Comparison of ENCODE assay signal across 16 cellular contexts in genomic region chr7:84497873-84498272, GRCh38.
"Had no signal": no experiment of that assay in that cellular context is flagged by ENCODE, and none has a peak within 500 bp of the region (broad histone marks: within the 10 kb centered on the region; RNA-seq: fewer than 3 reads in every experiment).

No MANE protein-coding gene starts in this region.

- DNase-seq: activated CD4-positive, alpha-beta memory T cell treated with anti-CD3 and anti-CD28 coated beads for 36 hours; activated gamma-delta T cell treated with Interleukin-2 at 50 U/mL for 16 hours; activated naive CD8-positive, alpha-beta T cell treated with anti-CD3 and anti-CD28 coated beads for 36 hours; activated T-cell treated with anti-CD3 and anti-CD28 coated beads, Interleukin-2, amount 50 U/mL, for 72 hours; anterior cingulate cortex; foreskin keratinocyte; heart left ventricle; islet precursor cell; ovary; spleen; stimulated activated CD4-positive, alpha-beta T cell treated with anti-CD3 and anti-CD28 coated beads, Interleukin-1b, Interleukin-23, amount 100 ng/mL, for 48 hours had no signal

- H3K4me3 ChIP-seq: heart left ventricle, neural progenitor cell, ovary, spleen, tibial nerve had no signal

- FAIRE-seq: bronchial epithelial cell had no signal

- H3K36me3 ChIP-seq: heart left ventricle, neural progenitor cell, ovary, spleen, tibial nerve had no signal

- H3K27me3 ChIP-seq: foreskin keratinocyte, heart left ventricle, neural progenitor cell, ovary, spleen, tibial nerve had no signal

- H3K27ac ChIP-seq: foreskin keratinocyte, heart left ventricle, neural progenitor cell, ovary, spleen had no signal

- ATAC-seq: activated T-cell treated with anti-CD3 and anti-CD28 coated beads, Interleukin-2, amount 50 U/mL, for 72 hours; esophagus mucosa; foreskin keratinocyte; stimulated activated memory B cell treated with anti-CD40 and anti-IgM and Interleukin-4, amounts not matched to agents 10 μg/mL and 1 μg/mL and 100 μg/mL, for 72 hours had no signal

- H3K4me1 ChIP-seq: foreskin keratinocyte, heart left ventricle, neural progenitor cell, spleen had no signal

- H3K9me3 ChIP-seq: heart left ventricle, ovary, spleen, tibial nerve had no signal
